19 cellular contexts compared by ENCODE assay signal in the genomic region with DNA sequence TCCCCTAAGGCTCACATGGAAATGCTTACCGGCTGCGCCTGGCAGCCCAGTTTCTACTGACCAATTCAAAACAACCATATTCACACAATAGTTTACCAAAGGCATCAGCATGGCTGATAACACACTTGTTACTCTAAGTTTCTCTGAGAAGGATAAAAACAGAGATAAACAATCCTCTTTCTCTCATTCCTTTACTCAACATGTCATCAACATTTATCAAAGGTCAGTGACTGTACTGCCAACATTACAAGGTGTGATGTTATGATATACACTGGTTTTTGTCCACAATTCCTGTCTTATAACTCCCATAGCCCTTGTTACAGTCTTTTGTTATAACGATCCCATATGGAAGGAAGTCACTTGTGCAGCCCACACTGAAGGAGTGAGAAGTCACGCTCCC. TPM values are rescaled to one million over a fixed set of nuclear protein-coding genes. Genes with fewer than 3 reads are reported as not detected.
DNase-seq lines count a peak whose midpoint lies in the region; ATAC-seq and TF ChIP-seq lines count a peak whose summit lies in the region.
"Had no signal": no experiment of that assay in that cellular context is flagged by ENCODE, and none has a peak within 500 bp of the region (broad histone marks: within the 10 kb centered on the region; RNA-seq: fewer than 3 reads in every experiment).

No MANE protein-coding gene starts in this region.

- no peak for TF ChIP-seq RAD21 in IMR-90 (IDR thresholded peaks at IDR 0.05; ENCODE audit: low read length)

- peaks cover 3% of the 10 kb centered on the region for H3K9me3 Mint-ChIP-seq in activated CD4-positive, alpha-beta T cell treated with anti-CD3 and anti-CD28 coated beads, Interleukin-2, amount 10 ng/mL, durations not matched to agents 7 days and 5 days
- H3K9me3 Mint-ChIP-seq in activated naive CD4-positive, alpha-beta T cell treated with anti-CD3 and anti-CD28 coated beads, Interleukin-2, amount 50 U/mL, for 72 hours: peaks cover 0 to 4% of the 10 kb centered on the region in 2 donors
- peaks cover 0 to 5% (median 0%) of the 10 kb centered on the region in 11 donors for H3K9me3 Mint-ChIP-seq in naive thymus-derived CD4-positive, alpha-beta T cell
- H3K9me3 Mint-ChIP-seq: CD8-positive, alpha-beta memory T cell had no signal

- WGBS in IMR-90 (ENCODE audit: extremely low coverage in 2 of 2, insufficient read length in 1 of 2), 2 experiments: 90% methylated on average over 2 of the region's 4 CpGs; no CpG with 5 or more reads in 1 of the 2 experiments

- no peak overlapping the region for H3K9ac ChIP-seq in IMR-90 (ENCODE audit: low read depth, low read length)

- H2AFZ ChIP-seq in IMR-90 (replicated peaks; ENCODE audit: low read length, poor library complexity): no peak overlapping the region

- BruUV-seq in IMR-90 (replicated peaks; lab: Mats Ljungman, UMichigan): no TSS peak

- H3K4me1 Mint-ChIP-seq in activated CD4-positive, alpha-beta T cell treated with anti-CD3 and anti-CD28 coated beads, Interleukin-2, amount 10 ng/mL, durations not matched to agents 7 days and 5 days: peaks cover 60% of the 10 kb centered on the region
- peaks cover 32 to 74% (median 67%) of the 10 kb centered on the region in 7 donors for H3K4me1 Mint-ChIP-seq in naive thymus-derived CD4-positive, alpha-beta T cell

- POLR2A ChIA-PET in activated CD4-positive, alpha-beta T cell treated with anti-CD3 and anti-CD28 coated beads, Interleukin-2, amount 10 ng/mL, durations not matched to agents 7 days and 5 days (lab: Charles Lee): no interaction called here
- POLR2A ChIA-PET in IMR-90 (lab: Charles Lee; ENCODE audit: unreplicated experiment): no interaction called here
- POLR2A ChIA-PET in naive thymus-derived CD4-positive, alpha-beta T cell (lab: Charles Lee): interaction anchor here (3.2 to 8.9 kb wide), 4 partner anchors 8 to 33 kb away, joined by 12 to 124 read pairs (median 52); a partner anchor contains a TSS

- dilution Hi-C loops in IMR-90 (cut with HindIII; ENCODE audit: low sequenced_read_pairs, unreplicated experiment): no loop called here

- TF ChIP-seq CTCF in IMR-90 (conservative IDR thresholded peaks at IDR 0.05; ENCODE audit: low read depth, low read length): no peak

- no peaks in the 10 kb centered on the region for H4K20me1 ChIP-seq in IMR-90 (ENCODE audit: insufficient read depth, low read length)

- no peak for TF ChIP-seq POLR2A in IMR-90 (IDR thresholded peaks at IDR 0.05; ENCODE audit: low read depth, low read length)

- no peak overlapping the region for H3K4ac ChIP-seq in IMR-90 (ENCODE audit: low read depth, low read length)

- H2BK5ac ChIP-seq in IMR-90 (ENCODE audit: low read depth, low read length, poor library complexity, severe bottlenecking): no peak overlapping the region

- H3K14ac ChIP-seq in IMR-90 (replicated peaks; ENCODE audit: low read depth, low read length): no peak overlapping the region

- H3K9me3 ChIP-seq in IMR-90 (ENCODE audit: control insufficient read depth, insufficient read depth, low read length): no peaks in the 10 kb centered on the region
- H3K9me3 ChIP-seq in naive thymus-derived CD4-positive, alpha-beta T cell (ENCODE audit: control insufficient read depth in 2 of 3, low read length in 3 of 3): no peaks in the 10 kb centered on the region
- H3K9me3 ChIP-seq: BE2C had no signal

- no peaks in the 10 kb centered on the region for H3K27me3 Mint-ChIP-seq in activated CD4-positive, alpha-beta T cell treated with anti-CD3 and anti-CD28 coated beads, Interleukin-2, amount 10 ng/mL, durations not matched to agents 7 days and 5 days
- H3K27me3 Mint-ChIP-seq in naive thymus-derived CD4-positive, alpha-beta T cell: no peaks in the 10 kb centered on the region
- H3K27me3 Mint-ChIP-seq: CD8-positive, alpha-beta memory T cell had no signal

- no peak overlapping the region for H3K18ac ChIP-seq in IMR-90 (ENCODE audit: low read depth, low read length)

- no peaks in the 10 kb centered on the region for H3K79me1 ChIP-seq in IMR-90 (ENCODE audit: low read depth in 1 of 2, low read length in 2 of 2)

- H4K91ac ChIP-seq in IMR-90 (ENCODE audit: insufficient read depth, low read depth, low read length): no peak overlapping the region

- no peak for DNase-seq in activated CD4-positive, alpha-beta T cell treated with anti-CD3 and anti-CD28 coated beads, Interleukin-2, amount 10 ng/mL, durations not matched to agents 7 days and 5 days
- no peak for DNase-seq in activated CD4-positive, alpha-beta T cell treated with anti-CD3 and anti-CD28 coated beads for 1 hour
- no peak for DNase-seq in activated naive CD4-positive, alpha-beta T cell treated with anti-CD3 and anti-CD28 coated beads, Interleukin-2, amount 50 U/mL, for 72 hours (ENCODE audit: low spot score in 2 of 2)
- DNase-seq in activated naive CD4-positive, alpha-beta T cell treated with anti-CD3 and anti-CD28 coated beads, Interleukin-2, amount 50 U/mL, for 16 hours: no peak
- DNase-seq in IMR-90 (peak; percentile 8), NCI-H2107 treated with DMSO at 0.1 percent for 48 hours (lab: John Stamatoyannopoulos, UW; ENCODE audit: unreplicated experiment) (no peak)
- no peak for DNase-seq in naive thymus-derived CD4-positive, alpha-beta T cell
- DNase-seq: BE2C; CD8-positive, alpha-beta memory T cell; DMS53; EL; GOT3; NCI-H1092 treated with DMSO at 0.1 percent for 48 hours; NCI-H146; NCI-H2029 treated with DMSO at 0.1 percent for 48 hours; NCI-H2171 treated with DMSO at 0.1 percent for 48 hours had no signal

- no peak overlapping the region for H4K5ac ChIP-seq in IMR-90 (ENCODE audit: low read depth, low read length)

- H3K4me1 ChIP-seq in IMR-90 (ENCODE audit: control insufficient read depth, insufficient read depth, low read length): peaks cover 2% of the 10 kb centered on the region; the same call in 1 of the 2 replicates
- H3K4me1 ChIP-seq in naive thymus-derived CD4-positive, alpha-beta T cell (ENCODE audit: control insufficient read depth in 2 of 2, insufficient read depth in 2 of 2, low read length in 2 of 2): peaks cover 2 to 53% of the 10 kb centered on the region in 2 donors
- H3K4me1 ChIP-seq: BE2C had no signal

- H2AK5ac ChIP-seq in IMR-90 (ENCODE audit: low read depth, low read length): no peak overlapping the region

- H2BK120ac ChIP-seq in IMR-90 (ENCODE audit: low read depth, low read length): no peak overlapping the region

- peak overlapping the region; percentile 16 for H3K27ac Mint-ChIP-seq in activated CD4-positive, alpha-beta T cell treated with anti-CD3 and anti-CD28 coated beads, Interleukin-2, amount 10 ng/mL, durations not matched to agents 7 days and 5 days
- H3K27ac Mint-ChIP-seq in activated naive CD4-positive, alpha-beta T cell treated with anti-CD3 and anti-CD28 coated beads, Interleukin-2, amount 50 U/mL, for 72 hours: peak overlapping the region; percentile 81 to 90
- peak overlapping the region; percentile 43 to 99 (median 97) for H3K27ac Mint-ChIP-seq in naive thymus-derived CD4-positive, alpha-beta T cell

- CTCF ChIA-PET in activated CD4-positive, alpha-beta T cell treated with anti-CD3 and anti-CD28 coated beads, Interleukin-2, amount 10 ng/mL, durations not matched to agents 7 days and 5 days (lab: Charles Lee): interaction anchor here (0.6 to 1.2 kb wide), 4 partner anchors 28 to 293 kb away, joined by 3 to 4 read pairs (median 3); no protein-coding TSS in a partner anchor
- CTCF ChIA-PET in IMR-90 (lab: Yijun Ruan, JAX): no interaction called here
- CTCF ChIA-PET in naive thymus-derived CD4-positive, alpha-beta T cell (lab: Charles Lee): interaction anchor here (1.1 kb wide), 1 partner anchor 14 kb away, joined by 8 read pairs; no protein-coding TSS in a partner anchor

- ATAC-seq in activated naive CD4-positive, alpha-beta T cell treated with anti-CD3 and anti-CD28 coated beads, Interleukin-2, amount 50 U/mL, for 72 hours: no peak
- peak; percentile 49 for ATAC-seq in IMR-90 (ENCODE audit: low read depth)
- no peak for ATAC-seq in naive thymus-derived CD4-positive, alpha-beta T cell
- ATAC-seq: GM12878, HCT116, Right ventricle myocardium inferior had no signal

- no peak overlapping the region for H3K56ac ChIP-seq in IMR-90 (ENCODE audit: extremely low read depth, insufficient read depth, low read length)

- H2BK15ac ChIP-seq in IMR-90 (ENCODE audit: low read depth, low read length): no peak overlapping the region

- H3K36me3 Mint-ChIP-seq in activated CD4-positive, alpha-beta T cell treated with anti-CD3 and anti-CD28 coated beads, Interleukin-2, amount 10 ng/mL, durations not matched to agents 7 days and 5 days (ENCODE audit: low read depth): peaks cover 27% of the 10 kb centered on the region
- H3K36me3 Mint-ChIP-seq in activated naive CD4-positive, alpha-beta T cell treated with anti-CD3 and anti-CD28 coated beads, Interleukin-2, amount 50 U/mL, for 72 hours: peaks cover 7 to 9% of the 10 kb centered on the region in 2 donors
- peaks cover 0 to 14% (median 0%) of the 10 kb centered on the region in 5 donors for H3K36me3 Mint-ChIP-seq in naive thymus-derived CD4-positive, alpha-beta T cell

- H2BK20ac ChIP-seq in IMR-90 (ENCODE audit: low read depth, low read length): no peak overlapping the region

- no peaks in the 10 kb centered on the region for H3K36me3 ChIP-seq in IMR-90 (ENCODE audit: control insufficient read depth, insufficient read depth, low read length)
- no peaks in the 10 kb centered on the region for H3K36me3 ChIP-seq in naive thymus-derived CD4-positive, alpha-beta T cell (ENCODE audit: control insufficient read depth in 2 of 3, insufficient read depth in 3 of 3, low read length in 3 of 3)
- H3K36me3 ChIP-seq: BE2C had no signal

- intact Hi-C loops in IMR-90 (cut with micrococcal nuclease): no loop called here
- intact Hi-C loops in naive thymus-derived CD4-positive, alpha-beta T cell (cut with micrococcal nuclease): loop anchor here (5.0 to 10.0 kb wide), 2 partner anchors 200 to 252 kb away; no protein-coding TSS in a partner anchor

- peaks cover 2% of the 10 kb centered on the region; the same call in 1 of the 2 replicates for H3K9me1 ChIP-seq in IMR-90 (ENCODE audit: insufficient read depth, low read length)

- H4K8ac ChIP-seq in IMR-90 (ENCODE audit: low read depth in 2 of 2, low read length in 2 of 2): no peak overlapping the region

- no peak overlapping the region for H3K23ac ChIP-seq in IMR-90 (ENCODE audit: low read depth, low read length)

- H3K27me3 ChIP-seq in IMR-90 (ENCODE audit: control insufficient read depth, insufficient read depth, low read length): no peaks in the 10 kb centered on the region
- H3K27me3 ChIP-seq in naive thymus-derived CD4-positive, alpha-beta T cell (ENCODE audit: control insufficient read depth in 2 of 2, insufficient read depth in 2 of 2, low read length in 2 of 2): no peaks in the 10 kb centered on the region
- H3K27me3 ChIP-seq: BE2C had no signal

- no peak overlapping the region for H3K27ac ChIP-seq in IMR-90 (ENCODE audit: insufficient read depth, low read length)
- H3K27ac ChIP-seq in naive thymus-derived CD4-positive, alpha-beta T cell (ENCODE audit: low read depth, low read length): peak overlapping the region; percentile 78

- in situ Hi-C loops in IMR-90 (cut with MboI; ENCODE audit: low sequenced_read_pairs): no loop called here

- H2AK9ac ChIP-seq in IMR-90 (replicated peaks; ENCODE audit: low read depth, low read length, poor library complexity): no peak overlapping the region

- no peak overlapping the region for H3K4me2 ChIP-seq in IMR-90 (ENCODE audit: low read depth, low read length)

- H3K4me3 ChIP-seq in IMR-90 (ENCODE audit: insufficient read depth, low read depth, low read length): no peak overlapping the region
- H3K4me3 ChIP-seq in naive thymus-derived CD4-positive, alpha-beta T cell (ENCODE audit: low read length): no peak overlapping the region
- H3K4me3 ChIP-seq: GM12878 had no signal

- H3K4me3 Mint-ChIP-seq in activated CD4-positive, alpha-beta T cell treated with anti-CD3 and anti-CD28 coated beads, Interleukin-2, amount 10 ng/mL, durations not matched to agents 7 days and 5 days: no peak overlapping the region
- H3K4me3 Mint-ChIP-seq in naive thymus-derived CD4-positive, alpha-beta T cell: peak overlapping the region in 4 of 10 donors; percentile 26 to 66 (median 59)
- H3K4me3 Mint-ChIP-seq: CD8-positive, alpha-beta memory T cell had no signal

RNA-seq across cellular contexts. Expression of a gene that starts 33.6 kb away (rescaled TPM):
- total RNA-seq in activated CD4-positive, alpha-beta T cell treated with anti-CD3 and anti-CD28 coated beads, Interleukin-2, amount 10 ng/mL, durations not matched to agents 7 days and 5 days: 10 to 100 TPM; 46.2 to 46.5 TPM
- total RNA-seq in activated naive CD4-positive, alpha-beta T cell treated with anti-CD3 and anti-CD28 coated beads, Interleukin-2, amount 50 U/mL, for 72 hours: 10 to 100 TPM; 58.9 to 79.4 TPM
- 6.8 and 18.6 TPM in 2 replicates for total RNA-seq in IMR-90 (2012; rRNA removed)
- polyA plus RNA-seq in IMR-90 (2012; rRNA removed): 14.0 and 14.3 TPM in 2 replicates
- 22.4 and 29.7 TPM in 2 replicates for polyA plus RNA-seq in IMR-90 (2012; cell fraction: cytosol; rRNA removed)
- polyA plus RNA-seq in IMR-90 (2012; cell fraction: nucleus; rRNA removed; ENCODE audit: low replicate concordance): 7.4 and 9.4 TPM in 2 replicates
- total RNA-seq in naive thymus-derived CD4-positive, alpha-beta T cell: 10 to 100 TPM in 4 of 5 experiments, 1 to 10 TPM in 1; 9.5 to 47.3 (median 18.5) TPM
- polyA plus RNA-seq in naive thymus-derived CD4-positive, alpha-beta T cell: 10 to 100 TPM; 31.6 to 52.7 TPM

Comparison
In these comparisons a context has a peak if more than half of its experiments do, and no peak if none do; other contexts are left out.
1. H3K27ac Mint-ChIP-seq: peak in every context shown above with its lines; median percentile 97 in naive thymus-derived CD4-positive, alpha-beta T cell; 86 in activated naive CD4-positive, alpha-beta T cell treated with anti-CD3 and anti-CD28 coated beads, Interleukin-2, amount 50 U/mL, for 72 hours; 16 in activated CD4-positive, alpha-beta T cell treated with anti-CD3 and anti-CD28 coated beads, Interleukin-2, amount 10 ng/mL, durations not matched to agents 7 days and 5 days.